Comparison of ENCODE assay signal across 18 cellular contexts in genomic region chr19:19551862-19552192, GRCh38. TPM values are rescaled to one million over a fixed set of nuclear protein-coding genes. Genes with fewer than 3 reads are reported as not detected.
DNase-seq lines count a peak whose midpoint lies in the region; ATAC-seq and TF ChIP-seq lines count a peak whose summit lies in the region.
"Had no signal": no experiment of that assay in that cellular context is flagged by ENCODE, and none has a peak within 500 bp of the region (broad histone marks: within the 10 kb centered on the region; RNA-seq: fewer than 3 reads in every experiment).

No MANE protein-coding gene starts in this region.

- H3K9me3 Mint-ChIP-seq in activated CD8-positive, alpha-beta memory T cell treated with anti-CD3 and anti-CD28 coated beads, Interleukin-2, amount 10 ng/mL, durations not matched to agents 7 days and 5 days (ENCODE audit: low read depth): no peaks in the 10 kb centered on the region
- H3K9me3 Mint-ChIP-seq: CD8-positive, alpha-beta T cell had no signal

- WGBS in esophagus muscularis mucosa: 69% methylated on average over 8 of the region's 14 CpGs

- H3K4me1 Mint-ChIP-seq in activated CD8-positive, alpha-beta memory T cell treated with anti-CD3 and anti-CD28 coated beads, Interleukin-2, amount 10 ng/mL, durations not matched to agents 7 days and 5 days: peaks cover 4% of the 10 kb centered on the region
- H3K4me1 Mint-ChIP-seq: B cell had no signal

- H3K27me3 ChIP-seq in esophagus muscularis mucosa: peaks cover 0 to 56% (median 0%) of the 10 kb centered on the region in 4 donors
- H3K27me3 ChIP-seq: Peyer's patch had no signal

- no peaks in the 10 kb centered on the region for H3K9me3 ChIP-seq in esophagus muscularis mucosa
- H3K9me3 ChIP-seq: Peyer's patch had no signal

- peaks cover 0 to 13% (median 2%) of the 10 kb centered on the region in 4 donors for H3K4me1 ChIP-seq in esophagus muscularis mucosa
- H3K4me1 ChIP-seq: Peyer's patch had no signal

- H3K27me3 Mint-ChIP-seq in activated CD8-positive, alpha-beta memory T cell treated with anti-CD3 and anti-CD28 coated beads, Interleukin-2, amount 10 ng/mL, durations not matched to agents 7 days and 5 days: peaks cover 3% of the 10 kb centered on the region

- no peak for TF ChIP-seq POLR2A in esophagus muscularis mucosa (IDR thresholded peaks at IDR 0.05; ENCODE audit: low read depth)

- H3K27ac Mint-ChIP-seq in activated CD8-positive, alpha-beta memory T cell treated with anti-CD3 and anti-CD28 coated beads, Interleukin-2, amount 10 ng/mL, durations not matched to agents 7 days and 5 days: no peak overlapping the region
- H3K27ac Mint-ChIP-seq: B cell; CD8-positive, alpha-beta T cell had no signal

- H3K36me3 ChIP-seq in esophagus muscularis mucosa: no peaks in the 10 kb centered on the region
- H3K36me3 ChIP-seq: Peyer's patch had no signal

- CTCF ChIA-PET in activated CD8-positive, alpha-beta memory T cell treated with anti-CD3 and anti-CD28 coated beads, Interleukin-2, amount 10 ng/mL, durations not matched to agents 7 days and 5 days (lab: Charles Lee): interaction anchor here (0.6 to 11.6 kb wide), 12 partner anchors 8 to 87 kb away, joined by 3 to 119 read pairs (median 6); partner anchors contain the start of genes LPAR2, NDUFA13, PBX4 and TSSK6

- TF ChIP-seq CTCF in AG10803 (conservative IDR thresholded peaks at IDR 0.05; ENCODE audit: low read length) (no peak), esophagus muscularis mucosa (IDR thresholded peaks at IDR 0.05) (no peak)

- ATAC-seq in sciatic nerve (peak; percentile 61), GM18498 (IDR thresholded peaks at IDR 0.05; ENCODE audit: unreplicated experiment) (no peak), HG02884 (IDR thresholded peaks at IDR 0.05; ENCODE audit: unreplicated experiment) (no peak)
- ATAC-seq in activated CD8-positive, alpha-beta memory T cell treated with anti-CD3 and anti-CD28 coated beads, Interleukin-2, amount 10 ng/mL, durations not matched to agents 7 days and 5 days: no peak
- ATAC-seq: CD8-positive, alpha-beta T cell had no signal

- DNase-seq in AG10803 (ENCODE audit: low read depth) (peak; percentile 57), amniotic epithelial cell (ENCODE audit: low read depth) (peak; percentile 59), glomerular visceral epithelial cell (ENCODE audit: extremely low spot score) (peak; percentile 17), sciatic nerve (ENCODE audit: low spot score) (no peak), esophagus muscularis mucosa (ENCODE audit: extremely low spot score) (no peak)
- DNase-seq in activated CD8-positive, alpha-beta memory T cell treated with anti-CD3 and anti-CD28 coated beads, Interleukin-2, amount 10 ng/mL, durations not matched to agents 7 days and 5 days: no peak
- DNase-seq: CD8-positive, alpha-beta T cell; GOT3; MM.1S; NCI-H1930; NCI-H2171 treated with DMSO at 0.1 percent for 48 hours; NCI-H510A; Peyer's patch; SHP77 treated with DMSO at 0.1 percent for 48 hours had no signal

- no peak for TF ChIP-seq EP300 in esophagus muscularis mucosa (IDR thresholded peaks at IDR 0.05)

- intact Hi-C loops in sciatic nerve (cut with DNase I) (no loop called here), esophagus muscularis mucosa (cut with DNase I) (no loop called here)

- no peak overlapping the region for H3K4me3 ChIP-seq in AG10803 (ENCODE audit: low read length)
- H3K4me3 ChIP-seq in esophagus muscularis mucosa: no peak overlapping the region
- H3K4me3 ChIP-seq: Peyer's patch had no signal

- no peak overlapping the region for H3K27ac ChIP-seq in esophagus muscularis mucosa (replicated peaks in 1 of 4)
- H3K27ac ChIP-seq: KMS-11, Peyer's patch had no signal

- H3K4me3 Mint-ChIP-seq in activated CD8-positive, alpha-beta memory T cell treated with anti-CD3 and anti-CD28 coated beads, Interleukin-2, amount 10 ng/mL, durations not matched to agents 7 days and 5 days: no peak overlapping the region
- H3K4me3 Mint-ChIP-seq: B cell; CD8-positive, alpha-beta T cell had no signal

- no peaks in the 10 kb centered on the region for H3K36me3 Mint-ChIP-seq in activated CD8-positive, alpha-beta memory T cell treated with anti-CD3 and anti-CD28 coated beads, Interleukin-2, amount 10 ng/mL, durations not matched to agents 7 days and 5 days
- H3K36me3 Mint-ChIP-seq: CD8-positive, alpha-beta T cell had no signal

RNA-seq across cellular contexts. Expression of gene CILP2, which starts 13.8 kb away (rescaled TPM):
- total RNA-seq in sciatic nerve (0.27 TPM), esophagus muscularis mucosa (under 1 TPM; 0.13 to 0.52 (median 0.29) TPM)
- total RNA-seq in activated CD8-positive, alpha-beta memory T cell treated with anti-CD3 and anti-CD28 coated beads, Interleukin-2, amount 10 ng/mL, durations not matched to agents 7 days and 5 days: under 1 TPM; 0.12 to 0.15 TPM
- total RNA-seq: Peyer's patch had no signal

RNA-seq across cellular contexts. Expression of gene YJEFN3, which starts 23.1 kb away (rescaled TPM):
- total RNA-seq in sciatic nerve: 4.9 TPM
- 1 to 10 TPM; 7.4 to 9.9 TPM for total RNA-seq in activated CD8-positive, alpha-beta memory T cell treated with anti-CD3 and anti-CD28 coated beads, Interleukin-2, amount 10 ng/mL, durations not matched to agents 7 days and 5 days
- 1 to 10 TPM; 1.2 to 3.3 (median 2.8) TPM for total RNA-seq in esophagus muscularis mucosa

RNA-seq across cellular contexts. Expression of gene NDUFA13, which starts 35.8 kb away (rescaled TPM):
- total RNA-seq in sciatic nerve (206 TPM), esophagus muscularis mucosa (100 to 1,000 TPM in 2 of 4 donors, 10 to 100 TPM in 2; 75.0 to 186 (median 141) TPM)
- total RNA-seq in activated CD8-positive, alpha-beta memory T cell treated with anti-CD3 and anti-CD28 coated beads, Interleukin-2, amount 10 ng/mL, durations not matched to agents 7 days and 5 days: 100 to 1,000 TPM; 372 to 417 TPM

RNA-seq across cellular contexts. Expression of gene TSSK6, which starts 36.5 kb away (rescaled TPM):
- 1.3 TPM for total RNA-seq in sciatic nerve
- total RNA-seq in activated CD8-positive, alpha-beta memory T cell treated with anti-CD3 and anti-CD28 coated beads, Interleukin-2, amount 10 ng/mL, durations not matched to agents 7 days and 5 days: 1 to 10 TPM; 4.2 to 6.3 TPM
- 1 to 10 TPM in 3 of 4 donors, under 1 TPM in 1; 0.33 to 3.7 (median 1.5) TPM for total RNA-seq in esophagus muscularis mucosa

Comparison
In these comparisons a context has a peak if more than half of its experiments do, and no peak if none do; other contexts are left out.
1. DNase-seq: peak in AG10803 (single experiment), amniotic epithelial cell (single experiment) and glomerular visceral epithelial cell (single experiment); none in sciatic nerve (single experiment), activated CD8-positive, alpha-beta memory T cell treated with anti-CD3 and anti-CD28 coated beads, Interleukin-2, amount 10 ng/mL, durations not matched to agents 7 days and 5 days (single experiment) and esophagus muscularis mucosa (single experiment).